16 cellular contexts compared by ENCODE assay signal in genomic region chr11:6538456-6538855, GRCh38.
"Had no signal": no experiment of that assay in that cellular context is flagged by ENCODE, and none has a peak within 500 bp of the region (broad histone marks: within the 10 kb centered on the region; RNA-seq: fewer than 3 reads in every experiment).

No MANE protein-coding gene starts in this region.

- H3K27ac Mint-ChIP-seq: activated T-helper 1 cell treated with anti-CD3 and anti-CD28 coated beads, Interleukin-12 subunit alpha, Interleukin-12 subunit beta, Interleukin-2, Interleukin-4 antibody, amounts not matched to agents 30 ng/mL and 10 ng/mL and 1 ng/mL, durations not matched to agents 14 hours and 24 hours and 36 hours; dendritic cell treated with granulocyte-macrophage colony-stimulating factor and Interleukin-4, amounts not matched to agents 40 ng/mL and 50 ng/mL, for 4 days had no signal

- H3K4me3 ChIP-seq: breast epithelium, heart left ventricle, left ventricle myocardium inferior, tibial nerve had no signal

- H3K36me3 ChIP-seq: breast epithelium had no signal

- ATAC-seq: naive thymus-derived CD8-positive, alpha-beta T cell had no signal

- H3K9me3 ChIP-seq: breast epithelium, heart left ventricle, left ventricle myocardium inferior, tibial nerve had no signal

- FAIRE-seq: keratinocyte had no signal

- H3K27me3 ChIP-seq: breast epithelium, heart left ventricle, tibial nerve had no signal

- DNase-seq: activated CD4-positive, alpha-beta T cell treated with anti-CD3 and anti-CD28 coated beads, Interleukin-2, amount 50 U/mL, for 1 hour; effector memory CD4-positive, alpha-beta T cell; foreskin melanocyte; heart left ventricle; left ventricle myocardium inferior; naive thymus-derived CD8-positive, alpha-beta T cell; retina; stimulated activated CD4-positive, alpha-beta T cell treated with anti-CD3 and anti-CD28 coated beads, Interleukin-15, amount 100 ng/mL, for 24 hours; stimulated activated CD4-positive, alpha-beta T cell treated with anti-CD3 and anti-CD28 coated beads, Interleukin-4, amount 100 ng/mL, for 1 hour; stimulated activated naive CD4-positive, alpha-beta T cell; substantia nigra had no signal

- H3K27me3 Mint-ChIP-seq: dendritic cell treated with granulocyte-macrophage colony-stimulating factor and Interleukin-4, amounts not matched to agents 40 ng/mL and 50 ng/mL, for 4 days; naive thymus-derived CD8-positive, alpha-beta T cell had no signal

- H3K9me3 Mint-ChIP-seq: activated T-helper 1 cell treated with anti-CD3 and anti-CD28 coated beads, Interleukin-12 subunit alpha, Interleukin-12 subunit beta, Interleukin-2, Interleukin-4 antibody, amounts not matched to agents 30 ng/mL and 10 ng/mL and 1 ng/mL, durations not matched to agents 14 hours and 24 hours and 36 hours; dendritic cell treated with granulocyte-macrophage colony-stimulating factor and Interleukin-4, amounts not matched to agents 40 ng/mL and 50 ng/mL, for 4 days; naive thymus-derived CD8-positive, alpha-beta T cell had no signal

- H3K4me1 ChIP-seq: breast epithelium, heart left ventricle, left ventricle myocardium inferior, tibial nerve had no signal

- H3K4me3 Mint-ChIP-seq: activated T-helper 1 cell treated with anti-CD3 and anti-CD28 coated beads, Interleukin-12 subunit alpha, Interleukin-12 subunit beta, Interleukin-2, Interleukin-4 antibody, amounts not matched to agents 30 ng/mL and 10 ng/mL and 1 ng/mL, durations not matched to agents 14 hours and 24 hours and 36 hours; dendritic cell treated with granulocyte-macrophage colony-stimulating factor and Interleukin-4, amounts not matched to agents 40 ng/mL and 50 ng/mL, for 4 days; naive thymus-derived CD8-positive, alpha-beta T cell had no signal

- H3K27ac ChIP-seq: breast epithelium, heart left ventricle, left ventricle myocardium inferior, tibial nerve had no signal
